1 cellular context compared by ENCODE assay signal in the genomic region with DNA sequence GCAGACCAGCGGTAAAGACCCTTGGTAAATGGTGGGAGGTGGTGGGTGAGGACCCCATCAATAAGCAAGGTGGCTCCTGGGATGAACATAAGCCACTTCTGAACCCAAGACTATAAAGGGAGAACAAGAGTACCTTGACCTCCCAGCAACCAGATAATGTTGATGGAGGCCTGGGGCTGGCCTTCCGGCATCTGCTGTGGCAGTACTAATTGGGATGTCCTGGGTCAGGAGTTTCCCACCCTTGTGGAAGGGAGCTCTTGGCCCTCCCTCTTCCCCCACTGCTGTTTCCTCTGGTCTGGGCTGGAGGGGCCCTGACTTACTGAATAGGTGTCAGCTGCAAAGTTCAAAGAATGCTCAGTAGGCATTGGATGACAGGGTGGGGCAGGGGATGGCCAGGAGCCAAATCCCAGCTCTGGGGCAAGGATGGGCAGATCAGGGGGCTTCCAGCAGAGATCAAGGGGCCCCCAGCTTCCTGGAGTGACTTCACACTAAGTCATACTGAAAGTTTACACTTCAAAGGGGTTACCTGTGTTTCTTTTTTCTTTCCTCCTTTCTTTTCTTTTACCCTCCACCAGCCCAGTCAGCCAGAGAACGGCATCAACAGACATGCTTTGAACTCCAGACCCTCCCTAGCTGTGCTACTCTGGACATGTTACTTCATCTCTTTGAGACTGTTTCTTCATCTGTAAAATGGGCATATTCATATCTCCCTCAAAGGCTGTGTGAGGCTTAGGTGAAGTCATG.
TF ChIP-seq lines count a peak whose summit lies in the region.

No MANE protein-coding gene starts in this region.

TF ChIP-seq in WTC11, 78 proteins besides CTCF, POLR2A, EP300 and RAD21:
- no peak for TF ChIP-seq ELF4 (CRISPR knock-in tag; IDR thresholded peaks at IDR 0.05; ENCODE audit: low read depth)
- no peak for TF ChIP-seq GABPB1 (CRISPR knock-in tag; IDR thresholded peaks at IDR 0.05)
- TF ChIP-seq, protein P1, sequence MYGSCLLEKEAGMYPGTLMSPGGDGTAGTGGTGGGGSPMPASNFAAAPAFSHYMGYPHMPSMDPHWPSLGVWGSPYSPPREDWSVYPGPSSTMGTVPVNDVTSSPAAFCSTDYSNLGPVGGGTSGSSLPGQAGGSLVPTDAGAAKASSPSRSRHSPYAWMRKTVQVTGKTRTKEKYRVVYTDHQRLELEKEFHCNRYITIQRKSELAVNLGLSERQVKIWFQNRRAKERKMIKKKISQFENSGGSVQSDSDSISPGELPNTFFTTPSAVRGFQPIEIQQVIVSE (CRISPR knock-in tag; IDR thresholded peaks at IDR 0.05; ENCODE audit: borderline replicate concordance): no peak
- no peak for TF ChIP-seq ZSCAN18 (CRISPR knock-in tag; IDR thresholded peaks at IDR 0.05)
- TF ChIP-seq, protein P2, sequence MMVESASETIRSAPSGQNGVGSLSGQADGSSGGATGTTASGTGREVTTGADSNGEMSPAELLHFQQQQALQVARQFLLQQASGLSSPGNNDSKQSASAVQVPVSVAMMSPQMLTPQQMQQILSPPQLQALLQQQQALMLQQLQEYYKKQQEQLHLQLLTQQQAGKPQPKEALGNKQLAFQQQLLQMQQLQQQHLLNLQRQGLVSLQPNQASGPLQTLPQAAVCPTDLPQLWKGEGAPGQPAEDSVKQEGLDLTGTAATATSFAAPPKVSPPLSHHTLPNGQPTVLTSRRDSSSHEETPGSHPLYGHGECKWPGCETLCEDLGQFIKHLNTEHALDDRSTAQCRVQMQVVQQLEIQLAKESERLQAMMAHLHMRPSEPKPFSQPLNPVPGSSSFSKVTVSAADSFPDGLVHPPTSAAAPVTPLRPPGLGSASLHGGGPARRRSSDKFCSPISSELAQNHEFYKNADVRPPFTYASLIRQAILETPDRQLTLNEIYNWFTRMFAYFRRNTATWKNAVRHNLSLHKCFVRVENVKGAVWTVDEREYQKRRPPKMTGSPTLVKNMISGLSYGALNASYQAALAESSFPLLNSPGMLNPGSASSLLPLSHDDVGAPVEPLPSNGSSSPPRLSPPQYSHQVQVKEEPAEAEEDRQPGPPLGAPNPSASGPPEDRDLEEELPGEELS (CRISPR knock-in tag; IDR thresholded peaks at IDR 0.05): no peak
- TF ChIP-seq E2F4 (CRISPR knock-in tag; IDR thresholded peaks at IDR 0.05; ENCODE audit: borderline replicate concordance, low read depth): no peak
- TF ChIP-seq USF2 (CRISPR knock-in tag; IDR thresholded peaks at IDR 0.05): no peak
